1 cellular context compared by ENCODE assay signal in the genomic region with DNA sequence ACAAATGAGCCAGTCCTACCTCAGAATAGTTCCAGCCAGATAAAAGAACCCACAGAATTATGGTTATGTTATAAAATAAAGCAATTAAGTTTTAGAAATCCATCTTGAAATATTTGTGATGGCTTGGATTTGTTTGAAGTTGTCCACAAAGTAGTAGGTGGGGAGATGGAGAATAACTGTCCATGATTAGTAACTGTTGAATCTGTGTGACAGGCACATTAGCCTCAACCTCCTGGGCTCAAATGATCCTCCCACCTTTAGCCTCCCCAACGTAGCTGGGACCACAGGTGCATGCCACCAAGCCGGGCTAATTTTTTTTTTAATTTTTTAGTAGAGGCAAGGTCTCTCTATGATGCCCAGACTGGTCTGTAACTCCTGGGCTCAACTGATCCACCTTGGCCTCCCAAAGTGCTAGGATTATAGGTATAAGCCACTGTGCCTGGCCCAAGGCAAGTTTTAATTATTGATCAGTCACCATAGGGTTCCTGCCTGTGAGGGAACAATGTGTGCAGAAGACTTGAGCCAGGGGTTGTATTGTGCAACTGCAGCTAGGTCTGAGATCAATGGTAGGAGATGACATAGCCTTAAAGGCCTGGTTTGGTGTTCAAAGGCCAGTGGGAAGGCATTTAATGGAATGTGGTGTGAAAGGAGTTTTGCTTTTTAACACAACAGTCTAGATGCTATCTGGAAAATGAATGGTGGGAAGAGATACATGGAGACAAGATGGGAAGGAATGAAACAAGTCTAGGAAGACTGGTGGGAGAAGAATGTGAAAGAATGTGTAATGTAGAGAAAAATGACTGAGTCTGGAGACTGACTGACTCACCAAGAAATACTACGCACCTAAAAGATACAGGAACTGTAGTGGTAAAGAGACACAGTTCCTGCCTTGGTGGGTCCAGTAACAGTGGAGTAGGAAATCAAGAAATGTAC.
TF ChIP-seq lines count a peak whose summit lies in the region.

No MANE protein-coding gene starts in this region.

TF ChIP-seq in K562, 482 proteins besides CTCF, POLR2A, EP300 and RAD21 (continues in another document):
- TF ChIP-seq POLR2B (IDR thresholded peaks at IDR 0.05; ENCODE audit: low read depth, partially characterized antibody) = peak; percentile 40
- TF ChIP-seq SIN3A (IDR thresholded peaks at IDR 0.05; ENCODE audit: borderline replicate concordance in 2 of 2, control insufficient read depth in 1 of 2, low read depth in 2 of 2, low read length in 2 of 2) = no peak
- no peak for TF ChIP-seq DIDO1 (tag; IDR thresholded peaks at IDR 0.05; ENCODE audit: low read depth)
- TF ChIP-seq MTA3 (IDR thresholded peaks at IDR 0.05; ENCODE audit: borderline replicate concordance) = no peak
- no peak for TF ChIP-seq MAZ (CRISPR knock-in tag; conservative IDR thresholded peaks at IDR 0.05 in 1 of 2, IDR thresholded peaks at IDR 0.05 in 1 of 2)
- TF ChIP-seq RCOR1 (IDR thresholded peaks at IDR 0.05; ENCODE audit: borderline replicate concordance in 1 of 2, low read depth in 2 of 2, low read length in 2 of 2) = no peak
- TF ChIP-seq ZNF75A (CRISPR knock-in tag; IDR thresholded peaks at IDR 0.05) = no peak
- TF ChIP-seq ZNF384 (IDR thresholded peaks at IDR 0.05; ENCODE audit: low read depth, low read length) = no peak
- no peak for TF ChIP-seq KLF6 (CRISPR knock-in tag; IDR thresholded peaks at IDR 0.05; ENCODE audit: borderline replicate concordance)
- TF ChIP-seq KDM4B (IDR thresholded peaks at IDR 0.05; ENCODE audit: borderline replicate concordance in 2 of 2, low read depth in 1 of 2) = no peak
- TF ChIP-seq DDX20 (tag; IDR thresholded peaks at IDR 0.05; ENCODE audit: low read depth) = no peak
- TF ChIP-seq, protein P1, sequence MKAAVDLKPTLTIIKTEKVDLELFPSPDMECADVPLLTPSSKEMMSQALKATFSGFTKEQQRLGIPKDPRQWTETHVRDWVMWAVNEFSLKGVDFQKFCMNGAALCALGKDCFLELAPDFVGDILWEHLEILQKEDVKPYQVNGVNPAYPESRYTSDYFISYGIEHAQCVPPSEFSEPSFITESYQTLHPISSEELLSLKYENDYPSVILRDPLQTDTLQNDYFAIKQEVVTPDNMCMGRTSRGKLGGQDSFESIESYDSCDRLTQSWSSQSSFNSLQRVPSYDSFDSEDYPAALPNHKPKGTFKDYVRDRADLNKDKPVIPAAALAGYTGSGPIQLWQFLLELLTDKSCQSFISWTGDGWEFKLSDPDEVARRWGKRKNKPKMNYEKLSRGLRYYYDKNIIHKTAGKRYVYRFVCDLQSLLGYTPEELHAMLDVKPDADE (conservative IDR thresholded peaks at IDR 0.05; ENCODE audit: control insufficient read depth, low read depth, low read length) = no peak
- no peak for TF ChIP-seq TCF7L2 (IDR thresholded peaks at IDR 0.05; ENCODE audit: low read depth, low read length)
- TF ChIP-seq NCOA4 (IDR thresholded peaks at IDR 0.05; ENCODE audit: partially characterized antibody) = no peak
- 0 out of 2 replicates have a peak, but pooled peaks have one; percentile 14 for TF ChIP-seq MYBL2 (IDR thresholded peaks at IDR 0.05; ENCODE audit: low read depth)
- no peak for TF ChIP-seq MYBL2 (CRISPR knock-in tag; IDR thresholded peaks at IDR 0.05; ENCODE audit: borderline replicate concordance)
- TF ChIP-seq ZNF217 (CRISPR knock-in tag; IDR thresholded peaks at IDR 0.05) = no peak
- TF ChIP-seq, protein P2, sequence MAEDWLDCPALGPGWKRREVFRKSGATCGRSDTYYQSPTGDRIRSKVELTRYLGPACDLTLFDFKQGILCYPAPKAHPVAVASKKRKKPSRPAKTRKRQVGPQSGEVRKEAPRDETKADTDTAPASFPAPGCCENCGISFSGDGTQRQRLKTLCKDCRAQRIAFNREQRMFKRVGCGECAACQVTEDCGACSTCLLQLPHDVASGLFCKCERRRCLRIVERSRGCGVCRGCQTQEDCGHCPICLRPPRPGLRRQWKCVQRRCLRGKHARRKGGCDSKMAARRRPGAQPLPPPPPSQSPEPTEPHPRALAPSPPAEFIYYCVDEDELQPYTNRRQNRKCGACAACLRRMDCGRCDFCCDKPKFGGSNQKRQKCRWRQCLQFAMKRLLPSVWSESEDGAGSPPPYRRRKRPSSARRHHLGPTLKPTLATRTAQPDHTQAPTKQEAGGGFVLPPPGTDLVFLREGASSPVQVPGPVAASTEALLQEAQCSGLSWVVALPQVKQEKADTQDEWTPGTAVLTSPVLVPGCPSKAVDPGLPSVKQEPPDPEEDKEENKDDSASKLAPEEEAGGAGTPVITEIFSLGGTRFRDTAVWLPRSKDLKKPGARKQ (CRISPR knock-in tag; IDR thresholded peaks at IDR 0.05) = no peak
- no peak for TF ChIP-seq RBM25 (IDR thresholded peaks at IDR 0.05; ENCODE audit: low read depth, low read length, severe bottlenecking)
- no peak for TF ChIP-seq ZNF696 (CRISPR knock-in tag; conservative IDR thresholded peaks at IDR 0.05)
- TF ChIP-seq, protein P3, sequence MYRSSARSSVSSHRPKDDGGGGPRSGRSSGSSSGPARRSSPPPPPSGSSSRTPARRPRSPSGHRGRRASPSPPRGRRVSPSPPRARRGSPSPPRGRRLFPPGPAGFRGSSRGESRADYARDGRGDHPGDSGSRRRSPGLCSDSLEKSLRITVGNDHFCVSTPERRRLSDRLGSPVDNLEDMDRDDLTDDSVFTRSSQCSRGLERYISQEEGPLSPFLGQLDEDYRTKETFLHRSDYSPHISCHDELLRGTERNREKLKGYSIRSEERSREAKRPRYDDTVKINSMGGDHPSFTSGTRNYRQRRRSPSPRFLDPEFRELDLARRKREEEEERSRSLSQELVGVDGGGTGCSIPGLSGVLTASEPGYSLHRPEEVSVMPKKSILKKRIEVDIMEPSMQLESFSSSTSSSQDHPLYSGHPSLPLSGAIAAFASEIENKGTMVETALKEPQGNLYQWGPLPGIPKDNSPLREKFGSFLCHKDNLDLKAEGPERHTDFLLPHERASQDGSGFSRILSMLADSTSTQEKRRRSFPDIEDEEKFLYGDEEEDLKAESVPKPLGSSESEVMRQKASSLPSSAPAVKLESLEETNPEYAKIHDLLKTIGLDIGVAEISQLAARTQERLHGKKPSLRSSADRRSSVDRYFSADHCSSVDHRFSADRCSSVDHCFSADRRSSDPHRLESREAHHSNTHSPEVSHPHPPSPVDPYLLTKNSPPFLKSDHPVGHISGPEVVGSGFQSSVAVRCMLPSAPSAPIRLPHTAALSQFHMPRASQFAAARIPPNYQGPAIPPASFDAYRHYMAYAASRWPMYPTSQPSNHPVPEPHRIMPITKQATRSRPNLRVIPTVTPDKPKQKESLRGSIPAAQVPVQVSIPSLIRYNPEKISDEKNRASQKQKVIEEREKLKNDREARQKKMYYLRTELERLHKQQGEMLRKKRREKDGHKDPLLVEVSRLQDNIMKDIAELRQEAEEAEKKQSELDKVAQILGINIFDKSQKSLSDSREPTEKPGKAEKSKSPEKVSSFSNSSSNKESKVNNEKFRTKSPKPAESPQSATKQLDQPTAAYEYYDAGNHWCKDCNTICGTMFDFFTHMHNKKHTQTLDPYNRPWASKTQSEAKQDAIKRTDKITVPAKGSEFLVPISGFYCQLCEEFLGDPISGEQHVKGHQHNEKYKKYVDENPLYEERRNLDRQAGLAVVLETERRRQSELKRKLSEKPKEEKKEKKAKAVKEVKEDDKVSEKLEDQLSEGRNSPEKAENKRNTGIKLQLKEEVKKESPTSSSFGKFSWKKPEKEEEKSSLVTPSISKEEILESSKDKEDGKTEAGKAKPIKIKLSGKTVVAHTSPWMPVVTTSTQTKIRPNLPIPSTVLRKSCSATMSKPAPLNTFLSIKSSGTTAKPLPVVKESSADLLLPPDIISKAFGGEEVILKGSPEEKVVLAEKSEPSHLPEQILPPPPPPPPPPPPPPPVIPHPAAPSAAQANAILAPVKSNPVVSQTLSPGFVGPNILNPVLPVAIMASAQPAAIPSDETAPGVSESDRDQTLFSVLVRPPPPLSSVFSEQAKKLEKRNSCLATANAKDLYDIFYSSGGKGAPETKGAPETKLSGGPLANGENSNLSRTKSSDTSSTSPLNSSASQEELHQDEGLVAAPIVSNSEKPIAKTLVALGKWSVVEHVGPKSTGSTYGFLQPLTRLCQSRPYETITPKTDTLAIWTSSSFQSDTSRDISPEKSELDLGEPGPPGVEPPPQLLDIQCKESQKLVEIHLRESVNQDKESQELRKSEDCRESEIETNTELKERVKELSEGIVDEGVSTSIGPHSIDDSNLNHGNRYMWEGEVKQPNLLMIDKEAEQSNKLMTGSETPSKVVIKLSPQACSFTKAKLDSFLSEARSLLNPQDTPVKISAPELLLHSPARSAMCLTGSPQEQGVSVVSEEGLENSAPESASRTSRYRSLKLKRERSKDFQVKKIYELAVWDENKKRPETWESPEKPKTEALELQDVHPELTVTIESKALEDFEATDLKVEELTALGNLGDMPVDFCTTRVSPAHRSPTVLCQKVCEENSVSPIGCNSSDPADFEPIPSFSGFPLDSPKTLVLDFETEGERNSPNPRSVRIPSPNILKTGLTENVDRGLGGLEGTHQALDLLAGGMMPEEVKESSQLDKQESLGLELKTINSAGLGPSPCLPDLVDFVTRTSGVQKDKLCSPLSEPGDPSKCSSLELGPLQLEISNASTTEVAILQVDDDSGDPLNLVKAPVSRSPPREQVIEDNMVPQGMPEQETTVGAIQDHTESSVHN (IDR thresholded peaks at IDR 0.05; ENCODE audit: borderline replicate concordance in 1 of 2, low read depth in 1 of 2) = no peak
- no peak for TF ChIP-seq RBM14 (IDR thresholded peaks at IDR 0.05; ENCODE audit: borderline replicate concordance, insufficient read depth, low read depth, low read length)
- peak in 1 of 2 experiments; percentile 31; a peak in 1 of 4 replicates for TF ChIP-seq FOXK2 (conservative IDR thresholded peaks at IDR 0.05 in 1 of 2, IDR thresholded peaks at IDR 0.05 in 1 of 2; ENCODE audit: low read depth in 2 of 2)
- TF ChIP-seq GTF2E2 (tag; IDR thresholded peaks at IDR 0.05) = no peak
- TF ChIP-seq, protein P4, sequence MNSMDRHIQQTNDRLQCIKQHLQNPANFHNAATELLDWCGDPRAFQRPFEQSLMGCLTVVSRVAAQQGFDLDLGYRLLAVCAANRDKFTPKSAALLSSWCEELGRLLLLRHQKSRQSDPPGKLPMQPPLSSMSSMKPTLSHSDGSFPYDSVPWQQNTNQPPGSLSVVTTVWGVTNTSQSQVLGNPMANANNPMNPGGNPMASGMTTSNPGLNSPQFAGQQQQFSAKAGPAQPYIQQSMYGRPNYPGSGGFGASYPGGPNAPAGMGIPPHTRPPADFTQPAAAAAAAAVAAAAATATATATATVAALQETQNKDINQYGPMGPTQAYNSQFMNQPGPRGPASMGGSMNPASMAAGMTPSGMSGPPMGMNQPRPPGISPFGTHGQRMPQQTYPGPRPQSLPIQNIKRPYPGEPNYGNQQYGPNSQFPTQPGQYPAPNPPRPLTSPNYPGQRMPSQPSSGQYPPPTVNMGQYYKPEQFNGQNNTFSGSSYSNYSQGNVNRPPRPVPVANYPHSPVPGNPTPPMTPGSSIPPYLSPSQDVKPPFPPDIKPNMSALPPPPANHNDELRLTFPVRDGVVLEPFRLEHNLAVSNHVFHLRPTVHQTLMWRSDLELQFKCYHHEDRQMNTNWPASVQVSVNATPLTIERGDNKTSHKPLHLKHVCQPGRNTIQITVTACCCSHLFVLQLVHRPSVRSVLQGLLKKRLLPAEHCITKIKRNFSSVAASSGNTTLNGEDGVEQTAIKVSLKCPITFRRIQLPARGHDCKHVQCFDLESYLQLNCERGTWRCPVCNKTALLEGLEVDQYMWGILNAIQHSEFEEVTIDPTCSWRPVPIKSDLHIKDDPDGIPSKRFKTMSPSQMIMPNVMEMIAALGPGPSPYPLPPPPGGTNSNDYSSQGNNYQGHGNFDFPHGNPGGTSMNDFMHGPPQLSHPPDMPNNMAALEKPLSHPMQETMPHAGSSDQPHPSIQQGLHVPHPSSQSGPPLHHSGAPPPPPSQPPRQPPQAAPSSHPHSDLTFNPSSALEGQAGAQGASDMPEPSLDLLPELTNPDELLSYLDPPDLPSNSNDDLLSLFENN (IDR thresholded peaks at IDR 0.05; ENCODE audit: low read depth in 2 of 2, low read length in 2 of 2) = no peak
- TF ChIP-seq, protein P5, sequence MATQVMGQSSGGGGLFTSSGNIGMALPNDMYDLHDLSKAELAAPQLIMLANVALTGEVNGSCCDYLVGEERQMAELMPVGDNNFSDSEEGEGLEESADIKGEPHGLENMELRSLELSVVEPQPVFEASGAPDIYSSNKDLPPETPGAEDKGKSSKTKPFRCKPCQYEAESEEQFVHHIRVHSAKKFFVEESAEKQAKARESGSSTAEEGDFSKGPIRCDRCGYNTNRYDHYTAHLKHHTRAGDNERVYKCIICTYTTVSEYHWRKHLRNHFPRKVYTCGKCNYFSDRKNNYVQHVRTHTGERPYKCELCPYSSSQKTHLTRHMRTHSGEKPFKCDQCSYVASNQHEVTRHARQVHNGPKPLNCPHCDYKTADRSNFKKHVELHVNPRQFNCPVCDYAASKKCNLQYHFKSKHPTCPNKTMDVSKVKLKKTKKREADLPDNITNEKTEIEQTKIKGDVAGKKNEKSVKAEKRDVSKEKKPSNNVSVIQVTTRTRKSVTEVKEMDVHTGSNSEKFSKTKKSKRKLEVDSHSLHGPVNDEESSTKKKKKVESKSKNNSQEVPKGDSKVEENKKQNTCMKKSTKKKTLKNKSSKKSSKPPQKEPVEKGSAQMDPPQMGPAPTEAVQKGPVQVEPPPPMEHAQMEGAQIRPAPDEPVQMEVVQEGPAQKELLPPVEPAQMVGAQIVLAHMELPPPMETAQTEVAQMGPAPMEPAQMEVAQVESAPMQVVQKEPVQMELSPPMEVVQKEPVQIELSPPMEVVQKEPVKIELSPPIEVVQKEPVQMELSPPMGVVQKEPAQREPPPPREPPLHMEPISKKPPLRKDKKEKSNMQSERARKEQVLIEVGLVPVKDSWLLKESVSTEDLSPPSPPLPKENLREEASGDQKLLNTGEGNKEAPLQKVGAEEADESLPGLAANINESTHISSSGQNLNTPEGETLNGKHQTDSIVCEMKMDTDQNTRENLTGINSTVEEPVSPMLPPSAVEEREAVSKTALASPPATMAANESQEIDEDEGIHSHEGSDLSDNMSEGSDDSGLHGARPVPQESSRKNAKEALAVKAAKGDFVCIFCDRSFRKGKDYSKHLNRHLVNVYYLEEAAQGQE (CRISPR knock-in tag; IDR thresholded peaks at IDR 0.05; ENCODE audit: low read depth) = no peak
- TF ChIP-seq ZNF436 (CRISPR knock-in tag; IDR thresholded peaks at IDR 0.05) = no peak
- no peak for TF ChIP-seq ZNF668 (CRISPR knock-in tag; IDR thresholded peaks at IDR 0.05)
- no peak for TF ChIP-seq ESRRB (CRISPR knock-in tag; IDR thresholded peaks at IDR 0.05; ENCODE audit: borderline replicate concordance)
- peak; percentile 97 for TF ChIP-seq CEBPB (tag; IDR thresholded peaks at IDR 0.05)
- TF ChIP-seq, protein P6, sequence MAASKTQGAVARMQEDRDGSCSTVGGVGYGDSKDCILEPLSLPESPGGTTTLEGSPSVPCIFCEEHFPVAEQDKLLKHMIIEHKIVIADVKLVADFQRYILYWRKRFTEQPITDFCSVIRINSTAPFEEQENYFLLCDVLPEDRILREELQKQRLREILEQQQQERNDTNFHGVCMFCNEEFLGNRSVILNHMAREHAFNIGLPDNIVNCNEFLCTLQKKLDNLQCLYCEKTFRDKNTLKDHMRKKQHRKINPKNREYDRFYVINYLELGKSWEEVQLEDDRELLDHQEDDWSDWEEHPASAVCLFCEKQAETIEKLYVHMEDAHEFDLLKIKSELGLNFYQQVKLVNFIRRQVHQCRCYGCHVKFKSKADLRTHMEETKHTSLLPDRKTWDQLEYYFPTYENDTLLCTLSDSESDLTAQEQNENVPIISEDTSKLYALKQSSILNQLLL (CRISPR knock-in tag; IDR thresholded peaks at IDR 0.05; ENCODE audit: borderline replicate concordance) = no peak
- TF ChIP-seq, protein P7, sequence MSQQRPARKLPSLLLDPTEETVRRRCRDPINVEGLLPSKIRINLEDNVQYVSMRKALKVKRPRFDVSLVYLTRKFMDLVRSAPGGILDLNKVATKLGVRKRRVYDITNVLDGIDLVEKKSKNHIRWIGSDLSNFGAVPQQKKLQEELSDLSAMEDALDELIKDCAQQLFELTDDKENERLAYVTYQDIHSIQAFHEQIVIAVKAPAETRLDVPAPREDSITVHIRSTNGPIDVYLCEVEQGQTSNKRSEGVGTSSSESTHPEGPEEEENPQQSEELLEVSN (IDR thresholded peaks at IDR 0.05; ENCODE audit: borderline replicate concordance in 1 of 2, extremely low read depth in 1 of 2, insufficient read depth in 1 of 2, insufficient read length in 1 of 2, low read depth in 1 of 2, low read length in 1 of 2, poor library complexity in 1 of 2, severe bottlenecking in 1 of 2) = no peak
